ENCODE assay signal across 8 cellular contexts in the genomic region with DNA sequence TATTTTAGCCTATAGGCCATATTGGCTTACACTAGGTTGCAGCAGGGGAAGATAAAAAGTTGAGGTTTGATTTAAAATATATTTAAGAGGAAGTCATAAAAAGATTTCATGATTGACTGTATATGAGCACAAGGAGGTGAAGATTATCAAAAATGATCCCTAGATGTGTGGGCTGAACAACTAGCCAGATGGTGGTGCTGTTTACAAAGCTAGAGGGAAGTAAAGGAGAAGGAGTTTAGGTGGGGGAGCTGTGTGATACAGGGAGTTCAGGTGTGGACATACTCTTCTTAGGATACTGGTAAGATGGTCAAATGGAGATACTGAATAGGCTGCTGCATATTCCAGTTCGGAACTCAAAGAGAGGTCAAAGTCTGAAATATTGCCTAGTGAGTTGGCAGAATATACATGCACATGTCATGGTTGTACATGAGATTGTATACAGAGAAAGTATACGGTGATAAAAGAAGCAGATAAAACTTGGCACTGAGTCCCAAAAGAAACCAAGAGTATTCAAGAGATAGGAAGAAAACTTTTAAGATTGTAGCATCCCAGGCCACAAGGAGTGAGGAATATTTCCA.
DNase-seq lines count a peak whose midpoint lies in the region; ATAC-seq and TF ChIP-seq lines count a peak whose summit lies in the region.

No MANE protein-coding gene starts in this region.

- no peaks in the 10 kb centered on the region for H3K36me3 ChIP-seq in upper lobe of right lung

- H3K27ac Mint-ChIP-seq in T-helper 17 cell = no peak overlapping the region

- DNase-seq in AG08396 (ENCODE audit: low spot score) (peak; percentile 35), HFF-Myc (ENCODE audit: extremely low read depth, low read depth) (peak; percentile 26), NCI-H748 treated with DMSO at 0.1 percent for 48 hours (lab: John Stamatoyannopoulos, UW) (peak; percentile 54), fibroblast of gingiva (ENCODE audit: low read depth) (peak; percentile 45), upper lobe of right lung (no peak), T-helper 17 cell (no peak), LoVo (ENCODE audit: low spot score) (no peak)
- no peak for DNase-seq in activated T-cell treated with anti-CD3 and anti-CD28 coated beads, Interleukin-2, amount 50 U/mL, for 1 hour

- peak; percentile 60 for TF ChIP-seq CTCF in HFF-Myc (IDR thresholded peaks at IDR 0.05; ENCODE audit: low read depth, low read length, missing control alignments)
- peak; percentile 18 for TF ChIP-seq CTCF in upper lobe of right lung (IDR thresholded peaks at IDR 0.05)

- H3K4me3 ChIP-seq in HFF-Myc (replicated peaks; ENCODE audit: low read depth, low read length) (no peak overlapping the region), upper lobe of right lung (no peak overlapping the region)

- intact Hi-C loops in upper lobe of right lung (cut with DNase I) = no loop called here

- H3K9me3 ChIP-seq in upper lobe of right lung (no peaks in the 10 kb centered on the region), T-helper 17 cell (ENCODE audit: control insufficient read depth, low read length, poor library complexity, severe bottlenecking) (peaks cover 6% of the 10 kb centered on the region)

- H3K4me3 Mint-ChIP-seq in T-helper 17 cell = no peak overlapping the region

- no peak overlapping the region for H3K27ac ChIP-seq in upper lobe of right lung

- H3K4me1 ChIP-seq in upper lobe of right lung = no peaks in the 10 kb centered on the region

- H3K27me3 ChIP-seq in upper lobe of right lung = no peaks in the 10 kb centered on the region

- no peaks in the 10 kb centered on the region for H3K27me3 Mint-ChIP-seq in T-helper 17 cell

- H3K4me1 Mint-ChIP-seq in T-helper 17 cell = no peaks in the 10 kb centered on the region

- no peaks in the 10 kb centered on the region for H3K36me3 Mint-ChIP-seq in T-helper 17 cell (ENCODE audit: low read depth)

- ATAC-seq in upper lobe of right lung = peak; percentile 42
- no peak for ATAC-seq in T-helper 17 cell

Comparison
In these comparisons a context has a peak if more than half of its experiments do, and no peak if none do; other contexts are left out.
1. DNase-seq: peak in AG08396 (single experiment), HFF-Myc (single experiment), NCI-H748 treated with DMSO at 0.1 percent for 48 hours (single experiment) and fibroblast of gingiva (single experiment); none in upper lobe of right lung (single experiment), T-helper 17 cell (0 of 3), activated T-cell treated with anti-CD3 and anti-CD28 coated beads, Interleukin-2, amount 50 U/mL, for 1 hour (single experiment) and LoVo (single experiment).